In genomic region chr18:9673296-9674251, GRCh38 we compare ENCODE assay signal across 1 cellular context.
TF ChIP-seq lines count a peak whose summit lies in the region.

No MANE protein-coding gene starts in this region.

TF ChIP-seq in H1, 55 proteins besides CTCF, POLR2A, EP300 and RAD21:
- TF ChIP-seq SIRT6 (IDR thresholded peaks at IDR 0.05; ENCODE audit: low read length) (no peak), RFX5 (IDR thresholded peaks at IDR 0.05; ENCODE audit: borderline replicate concordance, low read depth, low read length) (no peak), CEBPB (IDR thresholded peaks at IDR 0.05; ENCODE audit: low read depth, low read length) (no peak), RNF2 (IDR thresholded peaks at IDR 0.05; ENCODE audit: borderline replicate concordance, low read depth, low read length, missing control alignments, poor library complexity, severe bottlenecking) (no peak), YY1 (IDR thresholded peaks at IDR 0.05; ENCODE audit: low read depth, low read length) (no peak), NANOG (IDR thresholded peaks at IDR 0.05; ENCODE audit: insufficient read depth, low read depth, low read length, poor library complexity, severe bottlenecking) (no peak), SAP30 (IDR thresholded peaks at IDR 0.05; ENCODE audit: insufficient read depth, insufficient replicate concordance, low read length) (no peak), BACH1 (IDR thresholded peaks at IDR 0.05; ENCODE audit: low read length) (no peak), POLR2AphosphoS5 (IDR thresholded peaks at IDR 0.05; ENCODE audit: low read depth, low read length) (no peak), KDM1A (IDR thresholded peaks at IDR 0.05; ENCODE audit: borderline replicate concordance, low read length) (no peak), MAX (IDR thresholded peaks at IDR 0.05) (no peak), TEAD4 (IDR thresholded peaks at IDR 0.05; ENCODE audit: low read depth, low read length) (no peak), TBP (IDR thresholded peaks at IDR 0.05; ENCODE audit: low read depth, low read length) (no peak), MAFK (IDR thresholded peaks at IDR 0.05; ENCODE audit: low read depth, low read length) (no peak), HDAC6 (IDR thresholded peaks at IDR 0.05; ENCODE audit: low read depth, low read length) (no peak), SIX5 (IDR thresholded peaks at IDR 0.05; ENCODE audit: low read depth, low read length) (no peak)
TF ChIP-seq in H1: peak in this region for 0.
